In genomic region chr3:30632521-30632920, GRCh38 we compare ENCODE assay signal across 15 cellular contexts. TPM values are rescaled to one million over a fixed set of nuclear protein-coding genes. Genes with fewer than 3 reads are reported as not detected.
A peak's percentile ranks its signal among the peaks of the same experiment; 100 is the strongest.
DNase-seq lines count a peak whose midpoint lies in the region; ATAC-seq, FAIRE-seq and TF ChIP-seq lines count a peak whose summit lies in the region.
"Had no signal": no experiment of that assay in that cellular context is flagged by ENCODE, and none has a peak within 500 bp of the region (broad histone marks: within the 10 kb centered on the region; RNA-seq: fewer than 3 reads in every experiment).

No MANE protein-coding gene starts in this region.

- H3K27ac Mint-ChIP-seq in CD4-positive, alpha-beta T cell: peak overlapping the region; percentile 96
- peak overlapping the region; percentile 94 for H3K27ac Mint-ChIP-seq in activated naive CD8-positive, alpha-beta T cell treated with anti-CD3 and anti-CD28 coated beads for 36 hours
- H3K27ac Mint-ChIP-seq in natural killer cell treated with Interleukin-12 subunit alpha and Interleukin-12 subunit beta and Interleukin-15 and Interleukin-18, amount 100 ng/mL, for 72 hours: peak overlapping the region; percentile 80 to 99

- CTCF ChIA-PET in A549 (lab: Yijun Ruan, JAX): interaction anchor here (0.7 kb wide), 1 partner anchor 27 kb away, joined by 3 read pairs; no protein-coding TSS in a partner anchor
- CTCF ChIA-PET in CD4-positive, alpha-beta T cell (lab: Charles Lee): interaction anchor here (1.6 kb wide), 1 partner anchor 9 kb away, joined by 6 read pairs; no protein-coding TSS in a partner anchor

- no peaks in the 10 kb centered on the region for H3K9me3 Mint-ChIP-seq in CD4-positive, alpha-beta T cell
- H3K9me3 Mint-ChIP-seq in activated naive CD8-positive, alpha-beta T cell treated with anti-CD3 and anti-CD28 coated beads for 36 hours: peaks cover 2% of the 10 kb centered on the region
- no peaks in the 10 kb centered on the region for H3K9me3 Mint-ChIP-seq in natural killer cell treated with Interleukin-12 subunit alpha and Interleukin-12 subunit beta and Interleukin-15 and Interleukin-18, amount 100 ng/mL, for 72 hours

- intact Hi-C loops in CD4-positive, alpha-beta T cell (cut with DNase I, micrococcal nuclease): loop anchor here (5.0 to 10.0 kb wide), 2 partner anchors 52 to 280 kb away; no protein-coding TSS in a partner anchor

- H3K27me3 Mint-ChIP-seq in CD4-positive, alpha-beta T cell: no peaks in the 10 kb centered on the region
- H3K27me3 Mint-ChIP-seq in activated naive CD8-positive, alpha-beta T cell treated with anti-CD3 and anti-CD28 coated beads for 36 hours: no peaks in the 10 kb centered on the region
- no peaks in the 10 kb centered on the region for H3K27me3 Mint-ChIP-seq in natural killer cell treated with Interleukin-12 subunit alpha and Interleukin-12 subunit beta and Interleukin-15 and Interleukin-18, amount 100 ng/mL, for 72 hours

- TF ChIP-seq POLR2A in A549 (IDR thresholded peaks at IDR 0.05; ENCODE audit: low read length) (no peak), GM12891 (IDR thresholded peaks at IDR 0.05; ENCODE audit: low read depth, low read length) (no peak)

- no peak for TF ChIP-seq EP300 in A549 (IDR thresholded peaks at IDR 0.05)

- H3K4me1 Mint-ChIP-seq in CD4-positive, alpha-beta T cell (ENCODE audit: low read depth): peaks cover 100% of the 10 kb centered on the region
- peaks cover 91% of the 10 kb centered on the region for H3K4me1 Mint-ChIP-seq in activated naive CD8-positive, alpha-beta T cell treated with anti-CD3 and anti-CD28 coated beads for 36 hours
- H3K4me1 Mint-ChIP-seq in natural killer cell treated with Interleukin-12 subunit alpha and Interleukin-12 subunit beta and Interleukin-15 and Interleukin-18, amount 100 ng/mL, for 72 hours (ENCODE audit: low read depth in 2 of 2): peaks cover 70 to 81% of the 10 kb centered on the region in 2 donors

- 0 out of 3 replicates have a peak, but pooled peaks cover 5% of the 10 kb centered on the region for H3K9me3 ChIP-seq in A549
- no peaks in the 10 kb centered on the region for H3K9me3 ChIP-seq in CD4-positive, alpha-beta T cell (ENCODE audit: control insufficient read depth, low read length)

- H3K27me3 ChIP-seq in CD4-positive, alpha-beta T cell (ENCODE audit: control insufficient read depth, insufficient read depth, low read length): no peaks in the 10 kb centered on the region

- H3K27ac ChIP-seq in A549: peak overlapping the region in 1 of 2 experiments; percentile 96; a peak in 4 of 6 replicates
- peak overlapping the region; percentile 90 for H3K27ac ChIP-seq in CD4-positive, alpha-beta T cell (ENCODE audit: low read depth, low read length)
- H3K27ac ChIP-seq: C4-2B, parathyroid adenoma had no signal

- no peak overlapping the region for H3K4me3 ChIP-seq in A549

- POLR2A ChIA-PET in A549 (lab: Yijun Ruan, JAX): no interaction called here
- POLR2A ChIA-PET in CD4-positive, alpha-beta T cell (lab: Charles Lee): interaction anchor here (1.2 to 18.3 kb wide), 7 partner anchors 11 to 32 kb away, joined by 5 to 297 read pairs (median 28); partner anchors contain the start of gene TGFBR2

- no peak for DNase-seq in A549 (ENCODE audit: low read depth in 1 of 2, low spot score in 1 of 2)
- DNase-seq in CD4-positive, alpha-beta T cell: no peak
- DNase-seq in activated naive CD8-positive, alpha-beta T cell treated with anti-CD3 and anti-CD28 coated beads for 36 hours: no peak
- no peak for DNase-seq in natural killer cell treated with Interleukin-12 subunit alpha and Interleukin-12 subunit beta and Interleukin-15 and Interleukin-18, amount 100 ng/mL, for 72 hours (ENCODE audit: low spot score)
- no peak for DNase-seq in GM12891 (ENCODE audit: insufficient read length, low spot score)
- no peak for DNase-seq in SKM-1 (lab: John Stamatoyannopoulos, UW; ENCODE audit: unreplicated experiment)
- DNase-seq: activated CD4-positive, alpha-beta T cell treated with anti-CD3 and anti-CD28 coated beads, Interleukin-2, amount 50 U/mL, for 4 hours; cortex of kidney; H7; MM.1S; NCI-H2171 treated with DMSO at 0.1 percent for 48 hours had no signal

- no peak for TF ChIP-seq RAD21 in A549 (conservative IDR thresholded peaks at IDR 0.05 in 1 of 2, IDR thresholded peaks at IDR 0.05 in 1 of 2)

- FAIRE-seq in A549 (lab: Jason Lieb, UNC): no peak
- no peak for FAIRE-seq in GM12891 (lab: Jason Lieb, UNC)

- H3K4me2 ChIP-seq in A549: peak overlapping the region; percentile 55; the same call in 1 of the 3 replicates

- WGBS in A549 (ENCODE audit: missing lambda C conversion rate): 87% methylated on average over 1 of the region's 1 CpG

- no peak for TF ChIP-seq CTCF in A549 (IDR thresholded peaks at IDR 0.05)
- TF ChIP-seq CTCF in CD4-positive, alpha-beta T cell (IDR thresholded peaks at IDR 0.05): no peak

- peaks cover 77% of the 10 kb centered on the region for H3K36me3 Mint-ChIP-seq in CD4-positive, alpha-beta T cell (ENCODE audit: low read depth)
- peaks cover 77% of the 10 kb centered on the region for H3K36me3 Mint-ChIP-seq in activated naive CD8-positive, alpha-beta T cell treated with anti-CD3 and anti-CD28 coated beads for 36 hours
- H3K36me3 Mint-ChIP-seq in natural killer cell treated with Interleukin-12 subunit alpha and Interleukin-12 subunit beta and Interleukin-15 and Interleukin-18, amount 100 ng/mL, for 72 hours: peaks cover 22% of the 10 kb centered on the region

- peaks cover 58% of the 10 kb centered on the region for H3K4me1 ChIP-seq in A549
- H3K4me1 ChIP-seq: parathyroid adenoma had no signal

- ATAC-seq in A549 (no peak), HG03439 (IDR thresholded peaks at IDR 0.05; ENCODE audit: unreplicated experiment) (no peak), HG02973 (IDR thresholded peaks at IDR 0.05; ENCODE audit: unreplicated experiment) (no peak)
- no peak for ATAC-seq in CD4-positive, alpha-beta T cell (ENCODE audit: poor library complexity)
- ATAC-seq in natural killer cell treated with Interleukin-12 subunit alpha and Interleukin-12 subunit beta and Interleukin-15 and Interleukin-18, amount 100 ng/mL, for 72 hours: no peak

- H3K4me3 Mint-ChIP-seq in CD4-positive, alpha-beta T cell: peak overlapping the region; percentile 74
- H3K4me3 Mint-ChIP-seq in activated naive CD8-positive, alpha-beta T cell treated with anti-CD3 and anti-CD28 coated beads for 36 hours: peak overlapping the region; percentile 77
- H3K4me3 Mint-ChIP-seq in natural killer cell treated with Interleukin-12 subunit alpha and Interleukin-12 subunit beta and Interleukin-15 and Interleukin-18, amount 100 ng/mL, for 72 hours: peak overlapping the region; percentile 85

TF ChIP-seq in A549, 52 proteins besides CTCF, POLR2A, EP300 and RAD21 (continues in another document):
- TF ChIP-seq RNF2 (IDR thresholded peaks at IDR 0.05; ENCODE audit: borderline replicate concordance, low read depth): no peak
- TF ChIP-seq NR3C1 (IDR thresholded peaks at IDR 0.05): no peak
- no peak for TF ChIP-seq RFX5 (IDR thresholded peaks at IDR 0.05)
- TF ChIP-seq, protein P1, sequence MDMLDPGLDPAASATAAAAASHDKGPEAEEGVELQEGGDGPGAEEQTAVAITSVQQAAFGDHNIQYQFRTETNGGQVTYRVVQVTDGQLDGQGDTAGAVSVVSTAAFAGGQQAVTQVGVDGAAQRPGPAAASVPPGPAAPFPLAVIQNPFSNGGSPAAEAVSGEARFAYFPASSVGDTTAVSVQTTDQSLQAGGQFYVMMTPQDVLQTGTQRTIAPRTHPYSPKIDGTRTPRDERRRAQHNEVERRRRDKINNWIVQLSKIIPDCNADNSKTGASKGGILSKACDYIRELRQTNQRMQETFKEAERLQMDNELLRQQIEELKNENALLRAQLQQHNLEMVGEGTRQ (IDR thresholded peaks at IDR 0.05): no peak
- no peak for TF ChIP-seq GATA3 (IDR thresholded peaks at IDR 0.05; ENCODE audit: borderline replicate concordance)

TF ChIP-seq in GM12891, 5 proteins besides CTCF, POLR2A, EP300 and RAD21:
- TF ChIP-seq POU2F2 (IDR thresholded peaks at IDR 0.05; ENCODE audit: low read depth, low read length): no peak
- no peak for TF ChIP-seq SPI1 (IDR thresholded peaks at IDR 0.05; ENCODE audit: low read depth, low read length)
- no peak for TF ChIP-seq POLR2AphosphoS5 (IDR thresholded peaks at IDR 0.05; ENCODE audit: low read depth, low read length)
- TF ChIP-seq PAX5 (IDR thresholded peaks at IDR 0.05; ENCODE audit: insufficient read depth, low read length, severe bottlenecking): no peak
- TF ChIP-seq TAF1 (IDR thresholded peaks at IDR 0.05; ENCODE audit: low read depth, low read length): no peak
TF ChIP-seq in GM12891: peak in this region for 0.

RNA-seq across cellular contexts. Expression of gene TGFBR2, which starts 26.1 kb away (rescaled TPM):
- 97.4 and 119 TPM in 2 replicates for polyA plus RNA-seq in A549 (2011; rRNA removed)
- polyA plus RNA-seq in A549 (2012; cell fraction: cytosol; rRNA removed): 21.5 and 26.8 TPM in 2 replicates
- 20.0 and 20.1 TPM in 2 replicates for polyA plus RNA-seq in A549 (2012; cell fraction: nucleus; rRNA removed)
- polyA plus RNA-seq in A549 (2017; fragmentation: RNase III; extraction: RNeasy Plus Mini Kit Qiagen cat#74134 plus additional on column Dnase treatment): 47.0 to 57.8 TPM (median 48.5 TPM) in 3 replicates
- 103 and 115 TPM in 2 replicates for polyA minus RNA-seq in A549 (2011; rRNA and poly(A)+ RNA removed)
- total RNA-seq in CD4-positive, alpha-beta T cell: 100 to 1,000 TPM; 203 to 205 TPM
- total RNA-seq in activated naive CD8-positive, alpha-beta T cell treated with anti-CD3 and anti-CD28 coated beads for 36 hours: 10 to 100 TPM; 64.1 to 65.1 TPM
- 10 to 100 TPM; 37.3 to 38.6 TPM for total RNA-seq in natural killer cell treated with Interleukin-12 subunit alpha and Interleukin-12 subunit beta and Interleukin-15 and Interleukin-18, amount 100 ng/mL, for 72 hours
- polyA plus RNA-seq in GM12891 (2012; ENCODE audit: low read depth, missing spikeins): 0.08 TPM
